In genomic region chr12:9124346-9125031, GRCh38 we compare ENCODE assay signal across 17 cellular contexts. TPM values are rescaled to one million over a fixed set of nuclear protein-coding genes. Genes with fewer than 3 reads are reported as not detected.
A peak's percentile ranks its signal among the peaks of the same experiment; 100 is the strongest.
DNase-seq lines count a peak whose midpoint lies in the region; ATAC-seq and TF ChIP-seq lines count a peak whose summit lies in the region.
"Had no signal": no experiment of that assay in that cellular context is flagged by ENCODE, and none has a peak within 500 bp of the region (broad histone marks: within the 10 kb centered on the region; RNA-seq: fewer than 3 reads in every experiment).

No MANE protein-coding gene starts in this region.

- H4K20me1 ChIP-seq in OCI-LY7 (ENCODE audit: insufficient read depth, low read length), result no peaks in the 10 kb centered on the region

- no peak overlapping the region for H3K4me2 ChIP-seq in OCI-LY7 (ENCODE audit: low read length)

- BruUV-seq in OCI-LY7 (replicated peaks; lab: Mats Ljungman, UMichigan), result no TSS peak

- H3K27me3 ChIP-seq in esophagus muscularis mucosa, result no peaks in the 10 kb centered on the region
- H3K27me3 ChIP-seq in lower lobe of right lung (ENCODE audit: low read depth), result no peaks in the 10 kb centered on the region
- no peaks in the 10 kb centered on the region for H3K27me3 ChIP-seq in tibial nerve

- intact Hi-C loops in esophagus muscularis mucosa (cut with DNase I), result no loop called here
- intact Hi-C loops in lower lobe of right lung (cut with DNase I), result no loop called here
- intact Hi-C loops in OCI-LY7 (cut with micrococcal nuclease; ENCODE audit: unreplicated experiment), result no loop called here

- CTCF ChIA-PET in OCI-LY7 (lab: Charles Lee; ENCODE audit: unreplicated experiment), result interaction anchor here (0.6 kb wide), 1 partner anchor 24 kb away, joined by 6 read pairs; no protein-coding TSS in a partner anchor

- H3K9me2 ChIP-seq in OCI-LY7 (ENCODE audit: insufficient read depth, low read length), result no peaks in the 10 kb centered on the region

- H3K9me3 ChIP-seq in esophagus muscularis mucosa (no peaks in the 10 kb centered on the region), lower lobe of right lung (no peaks in the 10 kb centered on the region), tibial nerve (no peaks in the 10 kb centered on the region), OCI-LY7 (ENCODE audit: low read length) (no peaks in the 10 kb centered on the region)
- H3K9me3 ChIP-seq: BE2C had no signal

- TF ChIP-seq EP300 in esophagus muscularis mucosa (IDR thresholded peaks at IDR 0.05) (no peak), tibial nerve (IDR thresholded peaks at IDR 0.05) (no peak)

- peak; percentile 19 to 31 for ATAC-seq in lower lobe of right lung
- ATAC-seq in SK-N-SH treated with all-trans-retinoic acid at 6 μM for 48 hours, result no peak
- ATAC-seq: stimulated activated naive CD8-positive, alpha-beta T cell treated with anti-CD3 and anti-CD28 coated beads, Interleukin-15, amount 100 ng/mL, for 72 hours had no signal

- 91% methylated on average over 9 of the region's 19 CpGs for WGBS in esophagus muscularis mucosa
- WGBS in tibial nerve, 2 donors, result 82 to 92% methylated on average over 4 to 19 of the region's 19 CpGs

- H3K36me3 ChIP-seq in esophagus muscularis mucosa (no peaks in the 10 kb centered on the region), lower lobe of right lung (no peaks in the 10 kb centered on the region), tibial nerve (no peaks in the 10 kb centered on the region), OCI-LY7 (ENCODE audit: insufficient read depth, low read length) (no peaks in the 10 kb centered on the region)
- H3K36me3 ChIP-seq: BE2C had no signal

- H3K79me2 ChIP-seq in OCI-LY7 (ENCODE audit: insufficient read depth, low read depth, low read length), result no peaks in the 10 kb centered on the region

- peaks cover 17 to 37% (median 24%) of the 10 kb centered on the region in 4 donors for H3K4me1 ChIP-seq in esophagus muscularis mucosa
- peaks cover 13% of the 10 kb centered on the region for H3K4me1 ChIP-seq in lower lobe of right lung
- H3K4me1 ChIP-seq in tibial nerve, result peaks cover 0 to 47% (median 4%) of the 10 kb centered on the region in 4 donors
- H3K4me1 ChIP-seq in OCI-LY7 (ENCODE audit: insufficient read depth, low read length, poor library complexity, severe bottlenecking), result no peaks in the 10 kb centered on the region
- H3K4me1 ChIP-seq: BE2C had no signal

- peak overlapping the region; percentile 25 to 43 (median 36) for H3K4me3 ChIP-seq in esophagus muscularis mucosa
- H3K4me3 ChIP-seq in lower lobe of right lung, result peak overlapping the region; percentile 38
- peak overlapping the region in 1 of 4 donors; percentile 34 for H3K4me3 ChIP-seq in tibial nerve
- no peak overlapping the region for H3K4me3 ChIP-seq in OCI-LY7 (ENCODE audit: low read depth, low read length, poor library complexity, severe bottlenecking)

- TF ChIP-seq POLR2A in esophagus muscularis mucosa (IDR thresholded peaks at IDR 0.05; ENCODE audit: low read depth), result no peak
- TF ChIP-seq POLR2A in tibial nerve (IDR thresholded peaks at IDR 0.05), result no peak

- POLR2A ChIA-PET in OCI-LY7 (lab: Charles Lee), result interaction anchor here (0.6 to 1.1 kb wide), 2 partner anchors 9 to 264 kb away, joined by 3 read pairs; partner anchors contain the start of gene A2M

- H3K27ac ChIP-seq in esophagus muscularis mucosa (replicated peaks in 1 of 4) (peak overlapping the region; percentile 58 to 72 (median 67)), lower lobe of right lung (peak overlapping the region; percentile 65), tibial nerve (peak overlapping the region; percentile 52 to 84 (median 66)), OCI-LY7 (ENCODE audit: low read depth, low read length, poor library complexity, severe bottlenecking) (no peak overlapping the region)

- H2AFZ ChIP-seq in OCI-LY7 (ENCODE audit: low read length), result no peak overlapping the region

- DNase-seq in NCI-H1105 treated with DMSO at 0.1 percent for 48 hours (lab: John Stamatoyannopoulos, UW), result peak; percentile 56
- DNase-seq in esophagus muscularis mucosa (ENCODE audit: extremely low spot score), result no peak
- no peak for DNase-seq in lower lobe of right lung
- no peak for DNase-seq in tibial nerve (ENCODE audit: low spot score in 2 of 2)
- DNase-seq in activated effector memory CD4-positive, alpha-beta T cell treated with Interleukin-2 at 50 U/mL for 16 hours, result no peak
- no peak for DNase-seq in OCI-LY7 (ENCODE audit: low spot score)
- DNase-seq: activated CD4-positive, alpha-beta T cell treated with anti-CD3 and anti-CD28 coated beads for 1 hour; activated gamma-delta T cell; amniotic stem cell; BE2C; foreskin fibroblast; GF-D8; NCI-H2029; NCI-H526; stimulated activated naive CD8-positive, alpha-beta T cell treated with anti-CD3 and anti-CD28 coated beads, Interleukin-15, amount 100 ng/mL, for 72 hours; T-helper 9 cell had no signal

- TF ChIP-seq CTCF in esophagus muscularis mucosa (IDR thresholded peaks at IDR 0.05) (no peak), lower lobe of right lung (IDR thresholded peaks at IDR 0.05) (no peak), tibial nerve (IDR thresholded peaks at IDR 0.05) (no peak), OCI-LY7 (conservative IDR thresholded peaks at IDR 0.05; ENCODE audit: low read length) (no peak)

TF ChIP-seq in SK-N-SH treated with all-trans-retinoic acid at 6 μM for 48 hours, 23 proteins besides CTCF, POLR2A, EP300 and RAD21:
- TF ChIP-seq OSR1 (CRISPR knock-in tag; IDR thresholded peaks at IDR 0.05) (no peak), PPARA (CRISPR knock-in tag; IDR thresholded peaks at IDR 0.05; ENCODE audit: borderline replicate concordance) (no peak), ZFP30 (CRISPR knock-in tag; IDR thresholded peaks at IDR 0.05) (no peak), ISL1 (CRISPR knock-in tag; IDR thresholded peaks at IDR 0.05) (no peak), ZNF565 (CRISPR knock-in tag; conservative IDR thresholded peaks at IDR 0.05; ENCODE audit: low read depth) (no peak)
TF ChIP-seq in SK-N-SH treated with all-trans-retinoic acid at 6 μM for 48 hours: peak in this region for 0.

RNA-seq across cellular contexts. Expression of gene A2M, which starts 8.8 kb away (rescaled TPM):
- total RNA-seq in esophagus muscularis mucosa (100 to 1,000 TPM; 271 to 678 (median 484) TPM), lower lobe of right lung (1,832 TPM), tibial nerve (100 to 1,000 TPM; 183 to 396 (median 303) TPM), OCI-LY7 (2022) (not detected in 2 replicates)
- total RNA-seq in OCI-LY7 (2014; rRNA removed; shearing (Covaris generic)), result not detected in 2 replicates

Comparison
In these comparisons a context has a peak if more than half of its experiments do, and no peak if none do; other contexts are left out.
1. RNA of gene A2M, which starts 8.8 kb away (total RNA-seq): 1,832 TPM in lower lobe of right lung (single experiment), 271 to 678 TPM in esophagus muscularis mucosa and 183 to 396 TPM in tibial nerve; not detected in OCI-LY7; every median in the first group is over 100 times any median in the second.